In genomic region chr5:178107889-178108288, GRCh38 we compare ENCODE assay signal across 34 cellular contexts. TPM values are rescaled to one million over a fixed set of nuclear protein-coding genes. Genes with fewer than 3 reads are reported as not detected.
DNase-seq lines count a peak whose midpoint lies in the region; ATAC-seq, FAIRE-seq and TF ChIP-seq lines count a peak whose summit lies in the region.
"Had no signal": no experiment of that assay in that cellular context is flagged by ENCODE, and none has a peak within 500 bp of the region (broad histone marks: within the 10 kb centered on the region; RNA-seq: fewer than 3 reads in every experiment).

No MANE protein-coding gene starts in this region.

- no peak for FAIRE-seq in pancreas (lab: Jason Lieb, UNC)
- FAIRE-seq: TTC549 had no signal

- no peaks in the 10 kb centered on the region for H3K9me3 Mint-ChIP-seq in activated CD8-positive, alpha-beta T cell treated with anti-CD3 and anti-CD28 coated beads, Interleukin-2, amount 10 ng/mL, durations not matched to agents 7 days and 5 days (ENCODE audit: insufficient read depth)
- H3K9me3 Mint-ChIP-seq: activated naive CD8-positive, alpha-beta T cell treated with anti-CD3 and anti-CD28 coated beads for 36 hours; CD4-positive, alpha-beta T cell; naive B cell; stimulated activated naive B cell treated with anti-CD40 and anti-IgM and Interleukin-4, amounts not matched to agents 10 μg/mL and 1 μg/mL and 100 μg/mL, for 72 hours; T-helper 1 cell treated with Interleukin-12 subunit alpha and Interleukin-12 subunit beta and Interleukin-4 antibody, amounts not matched to agents 30 μg/mL and 1 μg/mL, for 36 hours had no signal

- no peaks in the 10 kb centered on the region for H3K36me3 ChIP-seq in iPS-15b (ENCODE audit: control insufficient read depth, insufficient read depth, low read length)
- H3K36me3 ChIP-seq in parathyroid adenoma (ENCODE audit: control insufficient read depth, insufficient read depth, low read length) = no peaks in the 10 kb centered on the region
- H3K36me3 ChIP-seq in pancreas = no peaks in the 10 kb centered on the region
- H3K36me3 ChIP-seq: cardiac muscle cell, colonic mucosa, HAP-1, MG63, suprapubic skin had no signal

- H3K4me1 ChIP-seq in iPS-15b (ENCODE audit: control insufficient read depth, insufficient read depth, low read length) = no peaks in the 10 kb centered on the region
- peaks cover 16% of the 10 kb centered on the region for H3K4me1 ChIP-seq in parathyroid adenoma
- H3K4me1 ChIP-seq in pancreas = no peaks in the 10 kb centered on the region
- H3K4me1 ChIP-seq: HAP-1 had no signal

- H3K4me3 ChIP-seq in iPS-15b (ENCODE audit: low read depth, low read length) = no peak overlapping the region
- H3K4me3 ChIP-seq in parathyroid adenoma (ENCODE audit: low read depth, low read length) = no peak overlapping the region
- no peak overlapping the region for H3K4me3 ChIP-seq in pancreas
- H3K4me3 ChIP-seq: cardiac muscle cell, colonic mucosa, HAP-1, MG63, suprapubic skin had no signal

- H3K4me3 Mint-ChIP-seq in activated CD8-positive, alpha-beta T cell treated with anti-CD3 and anti-CD28 coated beads, Interleukin-2, amount 10 ng/mL, durations not matched to agents 7 days and 5 days = no peak overlapping the region
- H3K4me3 Mint-ChIP-seq: activated naive CD8-positive, alpha-beta T cell treated with anti-CD3 and anti-CD28 coated beads for 36 hours; CD4-positive, alpha-beta T cell; T-helper 1 cell treated with Interleukin-12 subunit alpha and Interleukin-12 subunit beta and Interleukin-4 antibody, amounts not matched to agents 30 μg/mL and 1 μg/mL, for 36 hours had no signal

- POLR2A ChIA-PET in RWPE1 (lab: Yijun Ruan, JAX; ENCODE audit: low non-redundant PET) = no interaction called here
- POLR2A ChIA-PET in activated CD8-positive, alpha-beta T cell treated with anti-CD3 and anti-CD28 coated beads, Interleukin-2, amount 10 ng/mL, durations not matched to agents 7 days and 5 days (lab: Charles Lee) = no interaction called here

- H3K4me1 Mint-ChIP-seq in activated CD8-positive, alpha-beta T cell treated with anti-CD3 and anti-CD28 coated beads, Interleukin-2, amount 10 ng/mL, durations not matched to agents 7 days and 5 days (ENCODE audit: low read depth) = peaks cover 14% of the 10 kb centered on the region

- intact Hi-C loops in pancreas (cut with DNase I) = no loop called here

- H2AFZ ChIP-seq in parathyroid adenoma = peak overlapping the region; percentile 61

- H3K9me3 ChIP-seq in iPS-15b (ENCODE audit: control insufficient read depth, insufficient read depth, low read length) (no peaks in the 10 kb centered on the region), parathyroid adenoma (ENCODE audit: control insufficient read depth, low read length) (no peaks in the 10 kb centered on the region), pancreas (no peaks in the 10 kb centered on the region)
- H3K9me3 ChIP-seq: colonic mucosa, HAP-1, suprapubic skin had no signal

- no peak overlapping the region for H3K27ac Mint-ChIP-seq in activated CD8-positive, alpha-beta T cell treated with anti-CD3 and anti-CD28 coated beads, Interleukin-2, amount 10 ng/mL, durations not matched to agents 7 days and 5 days
- H3K27ac Mint-ChIP-seq: activated naive CD8-positive, alpha-beta T cell treated with anti-CD3 and anti-CD28 coated beads for 36 hours; CD4-positive, alpha-beta T cell; stimulated activated naive B cell treated with anti-CD40 and anti-IgM and Interleukin-4, amounts not matched to agents 10 μg/mL and 1 μg/mL and 100 μg/mL, for 72 hours; T-helper 1 cell treated with Interleukin-12 subunit alpha and Interleukin-12 subunit beta and Interleukin-4 antibody, amounts not matched to agents 30 μg/mL and 1 μg/mL, for 36 hours had no signal

- H3K27ac ChIP-seq in RWPE1 = peak overlapping the region; percentile 69
- H3K27ac ChIP-seq in parathyroid adenoma = peak overlapping the region; percentile 36
- no peak overlapping the region for H3K27ac ChIP-seq in pancreas
- H3K27ac ChIP-seq: cardiac muscle cell, colonic mucosa had no signal

- WGBS in pancreas, 2 donors = 67 to 71% methylated on average over 3 of the region's 3 CpGs

- H3K36me3 Mint-ChIP-seq in activated CD8-positive, alpha-beta T cell treated with anti-CD3 and anti-CD28 coated beads, Interleukin-2, amount 10 ng/mL, durations not matched to agents 7 days and 5 days (ENCODE audit: low read depth) = no peaks in the 10 kb centered on the region
- H3K36me3 Mint-ChIP-seq: activated naive CD8-positive, alpha-beta T cell treated with anti-CD3 and anti-CD28 coated beads for 36 hours; naive B cell; stimulated activated naive B cell treated with anti-CD40 and anti-IgM and Interleukin-4, amounts not matched to agents 10 μg/mL and 1 μg/mL and 100 μg/mL, for 72 hours had no signal

- no peaks in the 10 kb centered on the region for H3K79me2 ChIP-seq in parathyroid adenoma

- H3K27me3 ChIP-seq in iPS-15b (ENCODE audit: control insufficient read depth, insufficient read depth, low read length) = no peaks in the 10 kb centered on the region
- no peaks in the 10 kb centered on the region for H3K27me3 ChIP-seq in parathyroid adenoma (ENCODE audit: control insufficient read depth, insufficient read depth, low read length)
- no peaks in the 10 kb centered on the region for H3K27me3 ChIP-seq in pancreas
- H3K27me3 ChIP-seq: cardiac muscle cell, colonic mucosa, MG63, suprapubic skin had no signal

- no peak for ATAC-seq in activated CD8-positive, alpha-beta T cell treated with anti-CD3 and anti-CD28 coated beads, Interleukin-2, amount 10 ng/mL, durations not matched to agents 7 days and 5 days
- ATAC-seq in pancreas (no peak), HG03565 (IDR thresholded peaks at IDR 0.05; ENCODE audit: unreplicated experiment) (no peak)
- ATAC-seq: left lobe of liver; sciatic nerve; stimulated activated naive B cell treated with anti-CD40 and anti-IgM and Interleukin-4, amounts not matched to agents 10 μg/mL and 1 μg/mL and 100 μg/mL, for 72 hours had no signal

- H3K4me2 ChIP-seq in parathyroid adenoma (ENCODE audit: low read length) = no peak overlapping the region

- peak overlapping the region; percentile 32 for H3K9ac ChIP-seq in iPS-15b (ENCODE audit: low read depth, low read length)
- H3K9ac ChIP-seq in parathyroid adenoma = no peak overlapping the region

- no peak for DNase-seq in RWPE1 (ENCODE audit: low spot score)
- DNase-seq in activated CD8-positive, alpha-beta T cell treated with anti-CD3 and anti-CD28 coated beads, Interleukin-2, amount 10 ng/mL, durations not matched to agents 7 days and 5 days = no peak
- no peak for DNase-seq in stimulated activated CD4-positive, alpha-beta T cell treated with anti-CD3 and anti-CD28 coated beads, Interleukin-4, amount 100 ng/mL, for 4 hours
- no peak for DNase-seq in pancreas
- DNase-seq: activated effector memory CD4-positive, alpha-beta T cell treated with Interleukin-2 at 50 U/mL for 16 hours; activated naive CD8-positive, alpha-beta T cell treated with anti-CD3 and anti-CD28 coated beads for 36 hours; activated T-cell treated with anti-CD3 and anti-CD28 coated beads for 4 hours; aorta; CD4-positive, alpha-beta T cell; colonic mucosa; effector CD8-positive, alpha-beta T cell; EL; glutamatergic neuron; KBM-7; MG63; naive B cell; NCI-H1417 treated with DMSO at 0.1 percent for 48 hours; NCI-H774; posterior cingulate gyrus; RPMI8226; stimulated activated CD4-positive, alpha-beta T cell treated with anti-CD3 and anti-CD28 coated beads, Interleukin-12 subunit alpha, Interleukin-12 subunit beta, amount 100 ng/mL, for 4 hours; stimulated activated CD4-positive, alpha-beta T cell treated with anti-CD3 and anti-CD28 coated beads, Interleukin-4, amount 100 ng/mL, for 24 hours; stimulated activated naive B cell treated with anti-CD40 and anti-IgM and Interleukin-4, amounts not matched to agents 10 μg/mL and 1 μg/mL and 100 μg/mL, for 72 hours had no signal

- CTCF ChIA-PET in RWPE1 (lab: Yijun Ruan, JAX) = interaction anchor here (0.7 to 6.2 kb wide), 2 partner anchors 31 to 50 kb away, joined by 5 to 49 read pairs; no protein-coding TSS in a partner anchor
- CTCF ChIA-PET in activated CD8-positive, alpha-beta T cell treated with anti-CD3 and anti-CD28 coated beads, Interleukin-2, amount 10 ng/mL, durations not matched to agents 7 days and 5 days (lab: Charles Lee) = interaction anchor here (1.4 to 3.4 kb wide), 2 partner anchors 9 to 13 kb away, joined by 3 to 16 read pairs; no protein-coding TSS in a partner anchor

- 0 out of 3 replicates have a peak, but pooled peaks have one; percentile 6 for TF ChIP-seq CTCF in GM12872 (IDR thresholded peaks at IDR 0.05; ENCODE audit: insufficient read depth, low read depth, low read length)
- no peak for TF ChIP-seq CTCF in RWPE1 (conservative IDR thresholded peaks at IDR 0.05; ENCODE audit: low read depth)
- no peak for TF ChIP-seq CTCF in parathyroid adenoma (IDR thresholded peaks at IDR 0.05)
- no peak for TF ChIP-seq CTCF in pancreas (IDR thresholded peaks at IDR 0.05)

- peaks cover 18% of the 10 kb centered on the region for H3K27me3 Mint-ChIP-seq in activated CD8-positive, alpha-beta T cell treated with anti-CD3 and anti-CD28 coated beads, Interleukin-2, amount 10 ng/mL, durations not matched to agents 7 days and 5 days (ENCODE audit: low read depth)
- H3K27me3 Mint-ChIP-seq: activated naive CD8-positive, alpha-beta T cell treated with anti-CD3 and anti-CD28 coated beads for 36 hours; CD4-positive, alpha-beta T cell; naive B cell; stimulated activated naive B cell treated with anti-CD40 and anti-IgM and Interleukin-4, amounts not matched to agents 10 μg/mL and 1 μg/mL and 100 μg/mL, for 72 hours had no signal

RNA-seq across cellular contexts. Expression of gene N4BP3, which starts 5.4 kb away (rescaled TPM):
- 1 to 10 TPM; 5.9 to 6.1 TPM for total RNA-seq in activated CD8-positive, alpha-beta T cell treated with anti-CD3 and anti-CD28 coated beads, Interleukin-2, amount 10 ng/mL, durations not matched to agents 7 days and 5 days
- total RNA-seq in pancreas = 1 to 10 TPM in 1 of 6 donors, under 1 TPM in 5; 0.23 to 1.1 (median 0.47) TPM
- polyA plus RNA-seq in pancreas = 1 to 10 TPM in 1 of 2 donors, under 1 TPM in 1; 0.75 to 1.1 TPM

RNA-seq across cellular contexts. Expression of gene RMND5B, which starts 22.9 kb away (rescaled TPM):
- 1 to 10 TPM; 3.8 to 6.0 TPM for total RNA-seq in activated CD8-positive, alpha-beta T cell treated with anti-CD3 and anti-CD28 coated beads, Interleukin-2, amount 10 ng/mL, durations not matched to agents 7 days and 5 days
- total RNA-seq in pancreas = 10 to 100 TPM; 12.1 to 21.7 (median 17.4) TPM
- 10 to 100 TPM; 26.4 to 29.8 TPM for polyA plus RNA-seq in pancreas

RNA-seq across cellular contexts. Expression of gene NHP2, which starts 45.8 kb away (rescaled TPM):
- 100 to 1,000 TPM; 176 to 184 TPM for total RNA-seq in activated CD8-positive, alpha-beta T cell treated with anti-CD3 and anti-CD28 coated beads, Interleukin-2, amount 10 ng/mL, durations not matched to agents 7 days and 5 days
- total RNA-seq in pancreas = 10 to 100 TPM; 34.6 to 65.6 (median 53.9) TPM
- polyA plus RNA-seq in pancreas = 10 to 100 TPM; 50.7 to 84.7 TPM

Comparison
In these comparisons a context has a peak if more than half of its experiments do, and no peak if none do; other contexts are left out.
1. H3K27ac ChIP-seq: peak in RWPE1 (single experiment) and parathyroid adenoma (single experiment); none in pancreas (0 of 4).